8 cellular contexts compared by ENCODE assay signal in genomic region chr1:148403085-148403456, GRCh38.
A peak's percentile ranks its signal among the peaks of the same experiment; 100 is the strongest.
DNase-seq lines count a peak whose midpoint lies in the region; ATAC-seq and TF ChIP-seq lines count a peak whose summit lies in the region.
"Not testable (repeated sequence)": the region's sequence is repeated elsewhere in the genome, so short reads cannot be mapped to it uniquely, and the experiment has no call there.

No MANE protein-coding gene starts in this region.

- not testable (repeated sequence) for H3K27ac ChIP-seq in HUES6 (ENCODE audit: low read depth, low read length)
- H3K27ac ChIP-seq in effector memory CD4-positive, alpha-beta T cell (ENCODE audit: insufficient read depth, low read length, poor library complexity, severe bottlenecking): peak overlapping the region; percentile 94
- H3K27ac ChIP-seq in osteoblast (ENCODE audit: low read depth, low read length): peak overlapping the region; percentile 81
- H3K27ac ChIP-seq in transverse colon: peak overlapping the region in 3 of 4 donors; percentile 76 to 82 (median 81)

- in situ Hi-C loops in SK-MEL-5 (cut with HindIII; ENCODE audit: low pct_unique_long_range_greater_than_20kb, low sequenced_read_pairs); transverse colon (cut with MboI; ENCODE audit: low pct_ligation_motif_present in 1 of 4, low pct_unique_long_range_greater_than_20kb in 1 of 4, low sequenced_read_pairs in 3 of 4): not testable (repeated sequence)

- H3K36me3 ChIP-seq in HUES6 (ENCODE audit: control insufficient read depth, insufficient read depth, low read length); effector memory CD4-positive, alpha-beta T cell (ENCODE audit: control insufficient read depth, insufficient read depth, low read length); osteoblast (ENCODE audit: insufficient read depth, low read length); transverse colon: not testable (repeated sequence)

- not testable (repeated sequence) for H3K4me1 ChIP-seq in HUES6 (ENCODE audit: control insufficient read depth, insufficient read depth, low read length); effector memory CD4-positive, alpha-beta T cell (ENCODE audit: control insufficient read depth, insufficient read depth, low read length, poor library complexity, severe bottlenecking); osteoblast (ENCODE audit: insufficient read depth, low read length)
- H3K4me1 ChIP-seq in transverse colon: peaks cover 0 to 12% (median 1%) of the 10 kb centered on the region in 4 donors

- H3K36me3 Mint-ChIP-seq in Calu3 (ENCODE audit: insufficient read depth, unreplicated experiment): peaks cover 18% of the 10 kb centered on the region
- H3K36me3 Mint-ChIP-seq in activated naive CD4-positive, alpha-beta T cell treated with anti-CD3 and anti-CD28 coated beads, Interleukin-2, amount 50 U/mL, for 72 hours: not testable (repeated sequence)

- peak overlapping the region; percentile 77; the same call in 1 of the 2 replicates for H3K4me3 ChIP-seq in HUES6 (ENCODE audit: low read depth, low read length)
- H3K4me3 ChIP-seq in effector memory CD4-positive, alpha-beta T cell (ENCODE audit: insufficient read depth, low read depth, low read length, poor library complexity, severe bottlenecking): not testable (repeated sequence)
- peak overlapping the region; percentile 79 for H3K4me3 ChIP-seq in osteoblast (ENCODE audit: insufficient read depth, low read length)
- H3K4me3 ChIP-seq in transverse colon: peak overlapping the region in 1 of 4 donors; percentile 63

- WGBS in transverse colon (ENCODE audit: low coverage in 1 of 2), 2 donors: 33 to 54% methylated on average over 1 to 4 of the region's 7 CpGs

- DNase-seq in Calu3; activated naive CD4-positive, alpha-beta T cell treated with anti-CD3 and anti-CD28 coated beads, Interleukin-2, amount 50 U/mL, for 72 hours (ENCODE audit: low spot score in 2 of 2); effector memory CD4-positive, alpha-beta T cell; osteoblast (ENCODE audit: insufficient read length, low spot score, missing footprints); transverse colon: not testable (repeated sequence)
- DNase-seq in SK-MEL-5 (ENCODE audit: low read depth, low spot score) (peak; percentile 20), kidney tubule cell (ENCODE audit: low spot score) (peak; percentile 27)

- not testable (repeated sequence) for H3K9me3 Mint-ChIP-seq in Calu3 (ENCODE audit: low read depth, unreplicated experiment); activated naive CD4-positive, alpha-beta T cell treated with anti-CD3 and anti-CD28 coated beads, Interleukin-2, amount 50 U/mL, for 72 hours

- not testable (repeated sequence) for H3K9ac ChIP-seq in HUES6 (ENCODE audit: low read length)

- CTCF ChIA-PET in Calu3 (lab: Charles Lee): not testable (repeated sequence)

- H3K27me3 ChIP-seq in HUES6 (ENCODE audit: control insufficient read depth, insufficient read depth, low read length); effector memory CD4-positive, alpha-beta T cell (replicated peaks; ENCODE audit: control insufficient read depth, insufficient read depth, low read length, poor library complexity, severe bottlenecking); osteoblast (ENCODE audit: insufficient read depth, low read length); transverse colon: not testable (repeated sequence)

- H4K20me1 ChIP-seq in osteoblast (ENCODE audit: insufficient read depth, low read length): not testable (repeated sequence)

- TF ChIP-seq EP300 in transverse colon (IDR thresholded peaks at IDR 0.05; ENCODE audit: low read depth): not testable (repeated sequence)

- peak overlapping the region; percentile 98 for H3K4me2 ChIP-seq in osteoblast (ENCODE audit: insufficient read depth, low read length)

- H3K4me1 Mint-ChIP-seq in Calu3 (ENCODE audit: low read depth, unreplicated experiment): not testable (repeated sequence)

- H2AFZ ChIP-seq in osteoblast (ENCODE audit: low read length): not testable (repeated sequence)

- ATAC-seq in activated naive CD4-positive, alpha-beta T cell treated with anti-CD3 and anti-CD28 coated beads, Interleukin-2, amount 50 U/mL, for 72 hours: not testable (repeated sequence)

- not testable (repeated sequence) for BruUV-seq in Calu3 (replicated peaks; lab: Mats Ljungman, UMichigan)

- intact Hi-C loops in Calu3 (cut with micrococcal nuclease; ENCODE audit: unreplicated experiment); transverse colon (cut with DNase I; ENCODE audit: low total_unique reads): not testable (repeated sequence)

- H3K4me3 Mint-ChIP-seq in Calu3 (ENCODE audit: low read depth, unreplicated experiment): peak overlapping the region; percentile 81

- not testable (repeated sequence) for H3K79me2 ChIP-seq in osteoblast (ENCODE audit: insufficient read depth, low read length)

- not testable (repeated sequence) for H3K27me3 Mint-ChIP-seq in Calu3 (ENCODE audit: unreplicated experiment)

- TF ChIP-seq CTCF in Calu3 (IDR thresholded peaks at IDR 0.05; ENCODE audit: unreplicated experiment); osteoblast (IDR thresholded peaks at IDR 0.05; ENCODE audit: extremely low read depth, low read depth, low read length); transverse colon (IDR thresholded peaks at IDR 0.05): not testable (repeated sequence)

- peak overlapping the region; percentile 86 for H3K27ac Mint-ChIP-seq in Calu3 (ENCODE audit: unreplicated experiment)
- H3K27ac Mint-ChIP-seq in activated naive CD4-positive, alpha-beta T cell treated with anti-CD3 and anti-CD28 coated beads, Interleukin-2, amount 50 U/mL, for 72 hours: peak overlapping the region; percentile 90 to 100

- TF ChIP-seq POLR2A in transverse colon (IDR thresholded peaks at IDR 0.05): not testable (repeated sequence)

- H3K9me3 ChIP-seq in HUES6 (ENCODE audit: control insufficient read depth, insufficient read depth, low read depth, low read length); effector memory CD4-positive, alpha-beta T cell (ENCODE audit: control insufficient read depth, low read length); osteoblast (ENCODE audit: low read depth, low read length); transverse colon: not testable (repeated sequence)
